In genomic region chr7:81812514-81813472, GRCh38 we compare ENCODE assay signal across 13 cellular contexts. TPM values are rescaled to one million over a fixed set of nuclear protein-coding genes. Genes with fewer than 3 reads are reported as not detected.
A peak's percentile ranks its signal among the peaks of the same experiment; 100 is the strongest.
DNase-seq lines count a peak whose midpoint lies in the region; ATAC-seq and TF ChIP-seq lines count a peak whose summit lies in the region.
"Had no signal": no experiment of that assay in that cellular context is flagged by ENCODE, and none has a peak within 500 bp of the region (broad histone marks: within the 10 kb centered on the region; RNA-seq: fewer than 3 reads in every experiment).

No MANE protein-coding gene starts in this region.

- H3K9me2 ChIP-seq in SU-DHL-6 (replicated peaks; ENCODE audit: insufficient read depth, low read length) (no peaks in the 10 kb centered on the region), hepatocyte (replicated peaks; ENCODE audit: insufficient read depth) (no peaks in the 10 kb centered on the region)

- CTCF ChIA-PET in activated CD4-positive, alpha-beta memory T cell treated with anti-CD3 and anti-CD28 coated beads for 36 hours (lab: Charles Lee): no interaction called here

- no peaks in the 10 kb centered on the region for H3F3A ChIP-seq in SU-DHL-6 (ENCODE audit: insufficient read depth)

- H3K27me3 Mint-ChIP-seq in activated CD4-positive, alpha-beta memory T cell treated with anti-CD3 and anti-CD28 coated beads for 36 hours: no peaks in the 10 kb centered on the region
- H3K27me3 Mint-ChIP-seq: stimulated activated memory B cell treated with anti-CD40 and anti-IgM and Interleukin-4, amounts not matched to agents 10 μg/mL and 1 μg/mL and 100 μg/mL, for 72 hours had no signal

- H4K20me1 ChIP-seq in SU-DHL-6 (ENCODE audit: low read depth, low read length) (no peaks in the 10 kb centered on the region), hepatocyte (ENCODE audit: insufficient read depth, poor library complexity, severe bottlenecking) (no peaks in the 10 kb centered on the region)

- TF ChIP-seq CTCF in SU-DHL-6 (IDR thresholded peaks at IDR 0.05; ENCODE audit: insufficient read depth, low read length, poor library complexity, severe bottlenecking) (no peak), hepatocyte (IDR thresholded peaks at IDR 0.05; ENCODE audit: poor library complexity) (no peak)

- H3K4me3 ChIP-seq in SU-DHL-6 (ENCODE audit: insufficient read depth, low read length, poor library complexity, severe bottlenecking): no peak overlapping the region
- no peak overlapping the region for H3K4me3 ChIP-seq in hepatocyte

- intact Hi-C loops in activated CD4-positive, alpha-beta memory T cell treated with anti-CD3 and anti-CD28 coated beads for 36 hours (cut with micrococcal nuclease): no loop called here

- H3K79me2 ChIP-seq in SU-DHL-6 (ENCODE audit: insufficient read depth, low read length): no peaks in the 10 kb centered on the region
- no peaks in the 10 kb centered on the region for H3K79me2 ChIP-seq in hepatocyte

- 81% methylated on average over 1 of the region's 7 CpGs for WGBS in hepatocyte (ENCODE audit: low lambda C conversion rate, missing lambda C conversion rate)

- ATAC-seq in GM18909 (IDR thresholded peaks at IDR 0.05; ENCODE audit: poor library complexity, unreplicated experiment): peak; percentile 98
- peak; percentile 93 for ATAC-seq in GM21786 (IDR thresholded peaks at IDR 0.05; ENCODE audit: unreplicated experiment)
- peak; percentile 75 for ATAC-seq in HG03175 (IDR thresholded peaks at IDR 0.05; ENCODE audit: unreplicated experiment)
- ATAC-seq: stimulated activated memory B cell treated with anti-CD40 and anti-IgM and Interleukin-4, amounts not matched to agents 10 μg/mL and 1 μg/mL and 100 μg/mL, for 72 hours had no signal

- no peaks in the 10 kb centered on the region for H3K4me1 ChIP-seq in hepatocyte (ENCODE audit: insufficient read depth)
- H3K4me1 ChIP-seq: Caco-2 had no signal

- H3K27ac ChIP-seq in SU-DHL-6 (ENCODE audit: low read depth, low read length) (no peak overlapping the region), hepatocyte (no peak overlapping the region)

- H3K9me3 ChIP-seq in SU-DHL-6 (ENCODE audit: insufficient read depth, low read length): no peaks in the 10 kb centered on the region
- no peaks in the 10 kb centered on the region for H3K9me3 ChIP-seq in hepatocyte (ENCODE audit: low read depth)
- H3K9me3 ChIP-seq: Caco-2 had no signal

- peak overlapping the region; percentile 60 for H3K4me2 ChIP-seq in SU-DHL-6 (ENCODE audit: low read depth, low read length, poor library complexity, severe bottlenecking)
- no peak overlapping the region for H3K4me2 ChIP-seq in hepatocyte

- H2AFZ ChIP-seq in SU-DHL-6 (ENCODE audit: low read depth, low read length, severe bottlenecking) (peak overlapping the region; percentile 55), hepatocyte (no peak overlapping the region)

- DNase-seq in hepatocyte (ENCODE audit: low spot score): no peak
- no peak for DNase-seq in SIG-M5 (lab: John Stamatoyannopoulos, UW)
- DNase-seq in NCI-H187 treated with DMSO at 0.1 percent for 48 hours (lab: John Stamatoyannopoulos, UW): no peak
- DNase-seq in activated CD4-positive, alpha-beta memory T cell treated with anti-CD3 and anti-CD28 coated beads for 36 hours: no peak
- DNase-seq: Caco-2; NK-92 treated with Interleukin-12 subunit alpha and Interleukin-12 subunit beta, amount 100 ng/mL, for 24 hours; nucleus accumbens; T-helper 2 cell had no signal

- H3K27me3 ChIP-seq in SU-DHL-6 (ENCODE audit: low read length) (no peaks in the 10 kb centered on the region), hepatocyte (no peaks in the 10 kb centered on the region)

- no peaks in the 10 kb centered on the region for H3K4me1 Mint-ChIP-seq in activated CD4-positive, alpha-beta memory T cell treated with anti-CD3 and anti-CD28 coated beads for 36 hours (ENCODE audit: low read depth)
- H3K4me1 Mint-ChIP-seq: stimulated activated memory B cell treated with anti-CD40 and anti-IgM and Interleukin-4, amounts not matched to agents 10 μg/mL and 1 μg/mL and 100 μg/mL, for 72 hours had no signal

- H3K4me3 Mint-ChIP-seq in activated CD4-positive, alpha-beta memory T cell treated with anti-CD3 and anti-CD28 coated beads for 36 hours: no peak overlapping the region
- H3K4me3 Mint-ChIP-seq: stimulated activated memory B cell treated with anti-CD40 and anti-IgM and Interleukin-4, amounts not matched to agents 10 μg/mL and 1 μg/mL and 100 μg/mL, for 72 hours had no signal

- POLR2A ChIA-PET in activated CD4-positive, alpha-beta memory T cell treated with anti-CD3 and anti-CD28 coated beads for 36 hours (lab: Charles Lee): no interaction called here

- H3K36me3 ChIP-seq in SU-DHL-6 (ENCODE audit: low read length): no peaks in the 10 kb centered on the region
- no peaks in the 10 kb centered on the region for H3K36me3 ChIP-seq in hepatocyte (replicated peaks; ENCODE audit: insufficient read depth, low read depth)

- no peaks in the 10 kb centered on the region for H3K36me3 Mint-ChIP-seq in activated CD4-positive, alpha-beta memory T cell treated with anti-CD3 and anti-CD28 coated beads for 36 hours
- H3K36me3 Mint-ChIP-seq: stimulated activated memory B cell treated with anti-CD40 and anti-IgM and Interleukin-4, amounts not matched to agents 10 μg/mL and 1 μg/mL and 100 μg/mL, for 72 hours had no signal

- no peak overlapping the region for H3K9ac ChIP-seq in SU-DHL-6 (ENCODE audit: low read length)

- H3K9me3 Mint-ChIP-seq in activated CD4-positive, alpha-beta memory T cell treated with anti-CD3 and anti-CD28 coated beads for 36 hours: peaks cover 11% of the 10 kb centered on the region

- no peak overlapping the region for H3K27ac Mint-ChIP-seq in activated CD4-positive, alpha-beta memory T cell treated with anti-CD3 and anti-CD28 coated beads for 36 hours
- H3K27ac Mint-ChIP-seq: stimulated activated memory B cell treated with anti-CD40 and anti-IgM and Interleukin-4, amounts not matched to agents 10 μg/mL and 1 μg/mL and 100 μg/mL, for 72 hours had no signal

RNA-seq across cellular contexts. Expression of gene HGF, which starts 42.9 kb away (rescaled TPM):
- 29.7 and 33.2 TPM in 2 replicates for total RNA-seq in hepatocyte
- polyA plus RNA-seq in hepatocyte: 13.4 and 13.9 TPM in 2 replicates
- total RNA-seq in activated CD4-positive, alpha-beta memory T cell treated with anti-CD3 and anti-CD28 coated beads for 36 hours: not detected
- total RNA-seq: Caco-2 had no signal

Comparison
In these comparisons a context has a peak if more than half of its experiments do, and no peak if none do; other contexts are left out.
1. RNA of gene HGF, which starts 42.9 kb away (total RNA-seq): 29.7 to 33.2 TPM in hepatocyte; not detected in activated CD4-positive, alpha-beta memory T cell treated with anti-CD3 and anti-CD28 coated beads for 36 hours; every median in the first group is over 10 times any median in the second.
2. Peak in every context shown above with its lines, with median percentiles within 50 percentile points of each other: ATAC-seq.